In the genomic region with DNA sequence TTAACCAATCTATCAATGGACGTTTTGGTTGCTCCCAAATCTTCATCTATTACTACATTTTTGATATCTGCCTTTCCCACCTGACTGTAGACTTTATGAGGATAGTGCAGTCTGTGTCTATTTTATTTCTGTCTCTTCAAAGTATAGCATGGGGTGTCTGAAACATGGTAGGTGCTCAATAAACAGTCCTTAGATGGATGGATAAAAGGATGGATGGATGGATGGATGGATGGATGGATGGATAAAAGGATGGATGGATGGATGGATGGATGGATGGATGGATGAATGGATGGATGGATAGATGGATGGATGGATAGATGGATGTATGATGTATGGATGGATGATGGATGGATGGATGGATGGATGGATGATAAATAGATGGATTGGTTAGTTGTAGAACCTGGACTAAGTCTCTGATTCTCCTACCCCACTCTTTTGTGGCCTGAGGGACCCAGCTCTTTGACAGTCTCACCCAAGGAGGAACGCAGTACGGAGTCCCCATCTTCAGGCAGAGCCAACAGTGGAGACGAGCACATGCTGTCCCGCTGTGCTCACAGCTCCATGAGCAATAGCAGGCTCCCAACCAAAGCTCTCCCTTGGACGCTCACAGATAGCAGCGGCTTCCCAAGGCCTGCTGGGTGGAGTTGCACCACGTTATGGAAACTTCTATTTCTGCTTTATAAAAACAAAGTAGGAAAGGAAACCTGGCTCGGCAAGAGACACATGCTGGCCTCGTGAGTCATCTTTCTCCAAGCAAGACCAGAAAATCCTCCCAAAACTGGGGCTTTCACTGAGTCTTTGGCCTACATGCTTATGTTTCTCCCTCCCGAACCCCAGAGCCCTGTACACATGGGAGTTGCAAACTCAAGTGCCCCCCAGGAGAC, we compare ENCODE assay signal across 10 cellular contexts.
DNase-seq lines count a peak whose midpoint lies in the region; ATAC-seq, FAIRE-seq and TF ChIP-seq lines count a peak whose summit lies in the region.
"Had no signal": no experiment of that assay in that cellular context is flagged by ENCODE, and none has a peak within 500 bp of the region (broad histone marks: within the 10 kb centered on the region; RNA-seq: fewer than 3 reads in every experiment).

No MANE protein-coding gene starts in this region.

- H4K91ac ChIP-seq in H1 (replicated peaks; ENCODE audit: insufficient read length, low read length) = no peak overlapping the region

- H2BK5ac ChIP-seq in H1 (ENCODE audit: low read depth, low read length) = no peak overlapping the region

- no peak overlapping the region for H3K4ac ChIP-seq in H1 (replicated peaks; ENCODE audit: insufficient read length, low read depth, low read length)

- peaks cover 15% of the 10 kb centered on the region; the same call in 1 of the 2 replicates for H3K23me2 ChIP-seq in H1 (ENCODE audit: low read depth, low read length)

- H4K20me1 ChIP-seq in H1 (replicated peaks in 1 of 2; ENCODE audit: control insufficient read depth in 1 of 2, insufficient read depth in 2 of 2, low read length in 2 of 2) (peaks cover 0 to 3% of the 10 kb centered on the region in 2 experiments), Karpas-422 (ENCODE audit: insufficient read depth, low read depth, low read length) (no peaks in the 10 kb centered on the region), HepG2 (ENCODE audit: insufficient read depth, low read length) (no peaks in the 10 kb centered on the region)

- no peak for TF ChIP-seq RAD21 in H1 (IDR thresholded peaks at IDR 0.05 in 1 of 2, conservative IDR thresholded peaks at IDR 0.05 in 1 of 2; ENCODE audit: low read depth in 2 of 2, low read length in 2 of 2)
- no peak for TF ChIP-seq RAD21 in HepG2 (CRISPR knock-in tag; IDR thresholded peaks at IDR 0.05)

- H2AFZ ChIP-seq in H1 (ENCODE audit: low read length) = no peak overlapping the region
- H2AFZ ChIP-seq in Karpas-422 (ENCODE audit: low read length) = no peak overlapping the region
- no peak overlapping the region for H2AFZ ChIP-seq in HepG2 (ENCODE audit: low read length)

- H2BK120ac ChIP-seq in H1 (replicated peaks; ENCODE audit: low read depth, low read length) = no peak overlapping the region

- H3K79me1 ChIP-seq in H1 (ENCODE audit: low read depth, low read length) = no peaks in the 10 kb centered on the region

- TF ChIP-seq EP300 in H1 (IDR thresholded peaks at IDR 0.05; ENCODE audit: borderline replicate concordance in 1 of 2, low read depth in 2 of 2, low read length in 2 of 2) (no peak), HepG2 (IDR thresholded peaks at IDR 0.05; ENCODE audit: low read depth in 2 of 2, low read length in 2 of 2) (no peak), HepG2 (CRISPR knock-in tag; IDR thresholded peaks at IDR 0.05; ENCODE audit: borderline replicate concordance) (no peak)

- H3K36me3 ChIP-seq in H1 (ENCODE audit: control insufficient read depth in 2 of 4, insufficient read depth in 4 of 4, low read length in 3 of 4) (no peaks in the 10 kb centered on the region), mucosa of rectum (ENCODE audit: control insufficient read depth in 2 of 2, insufficient read depth in 2 of 2, low read length in 2 of 2) (no peaks in the 10 kb centered on the region), Karpas-422 (ENCODE audit: insufficient read depth, low read length) (no peaks in the 10 kb centered on the region), HepG2 (replicated peaks in 1 of 2; ENCODE audit: control insufficient read depth in 1 of 2, insufficient read depth in 2 of 2, low read length in 2 of 2) (no peaks in the 10 kb centered on the region)

- BruUV-seq in HepG2 (replicated peaks; lab: Mats Ljungman, UMichigan) = no TSS peak

- H3K56ac ChIP-seq in H1 (replicated peaks; ENCODE audit: insufficient read length, low read depth, low read length) = peak overlapping the region; percentile 42

- H3K9me3 ChIP-seq in H1 (ENCODE audit: insufficient read depth in 2 of 2, low read depth in 1 of 2, low read length in 1 of 2) (no peaks in the 10 kb centered on the region), mucosa of rectum (ENCODE audit: control insufficient read depth in 2 of 2, low read length in 2 of 2) (no peaks in the 10 kb centered on the region), Karpas-422 (ENCODE audit: low read length) (peaks cover 9% of the 10 kb centered on the region), HepG2 (ENCODE audit: low read length) (peaks cover 6% of the 10 kb centered on the region; the same call in 1 of the 2 replicates)

- no peak overlapping the region for H3K18ac ChIP-seq in H1 (ENCODE audit: extremely low read depth, low read length)

- in situ Hi-C loops in HepG2 (cut with HindIII; ENCODE audit: extremely low pct_ligation_motif_present, low pct_unique_long_range_greater_than_20kb) = no loop called here

- POLR2A ChIA-PET in H1 (lab: Charles Lee; ENCODE audit: partially characterized antibody) (no interaction called here), HepG2 (lab: Yijun Ruan, JAX) (no interaction called here)

- 89% methylated on average over 11 of the region's 11 CpGs; no CpG with 5 or more reads in 1 of the 2 experiments for WGBS in H1 (ENCODE audit: extremely low coverage in 1 of 2, insufficient coverage in 1 of 2, insufficient read length in 1 of 2, insufficient replicate concordance in 2 of 2, low coverage in 1 of 2, low lambda C conversion rate in 2 of 2, missing lambda C conversion rate in 1 of 2), 2 experiments
- WGBS in HepG2 (ENCODE audit: low lambda C conversion rate) = 4% methylated on average over 11 of the region's 11 CpGs

- H2AK5ac ChIP-seq in H1 (ENCODE audit: low read depth, low read length) = no peak overlapping the region

- H3K27me3 ChIP-seq in H1 (replicated peaks in 1 of 4; ENCODE audit: control insufficient read depth in 3 of 4, extremely low read depth in 1 of 4, insufficient read depth in 3 of 4, low read length in 3 of 4) = peaks cover 0 to 5% (median 1%) of the 10 kb centered on the region in 4 experiments; a peak in 2 of 7 replicates
- peaks cover 0 to 3% of the 10 kb centered on the region in 2 donors for H3K27me3 ChIP-seq in mucosa of rectum (ENCODE audit: control insufficient read depth in 2 of 2, insufficient read depth in 2 of 2, low read length in 2 of 2)
- H3K27me3 ChIP-seq in Karpas-422 (ENCODE audit: low read length) = no peaks in the 10 kb centered on the region
- H3K27me3 ChIP-seq in HepG2 (ENCODE audit: control insufficient read depth in 1 of 2, insufficient read depth in 2 of 2, low read length in 2 of 2) = peaks cover 0 to 8% of the 10 kb centered on the region in 2 experiments; a peak in 2 of 5 replicates

- H3K9ac ChIP-seq in H1 (replicated peaks in 1 of 4; ENCODE audit: extremely low read depth in 1 of 4, low read depth in 3 of 4, low read length in 3 of 4) (no peak overlapping the region), mucosa of rectum (ENCODE audit: low read depth in 1 of 2, low read length in 2 of 2) (no peak overlapping the region), Karpas-422 (ENCODE audit: low read length) (no peak overlapping the region), HepG2 (ENCODE audit: insufficient read depth, low read depth, low read length) (no peak overlapping the region)

- TF ChIP-seq CTCF in H1 (IDR thresholded peaks at IDR 0.05; ENCODE audit: control extremely low read depth in 1 of 3, insufficient read depth in 1 of 3, low read depth in 1 of 3, low read length in 3 of 3) (no peak), HepG2 (CRISPR knock-in tag; IDR thresholded peaks at IDR 0.05) (no peak)

- H3K27ac ChIP-seq in H1 (ENCODE audit: low read depth, low read length) = no peak overlapping the region
- H3K27ac ChIP-seq in mucosa of rectum (ENCODE audit: low read depth in 2 of 2, low read length in 2 of 2) = peak overlapping the region; percentile 10 to 65
- no peak overlapping the region for H3K27ac ChIP-seq in Karpas-422 (ENCODE audit: low read length)
- H3K27ac ChIP-seq in HepG2 (ENCODE audit: extremely low read length, insufficient read depth, low read length) = no peak overlapping the region
- H3K27ac ChIP-seq: HL-60 had no signal

- CTCF ChIA-PET in H1 (lab: Charles Lee; ENCODE audit: partially characterized antibody) (no interaction called here), HepG2 (lab: Yijun Ruan, JAX; ENCODE audit: low intra/inter-chr PET ratio, low total read pairs) (no interaction called here)

- H3K14ac ChIP-seq in H1 (ENCODE audit: insufficient read length) = no peak overlapping the region

- H3K9me2 ChIP-seq in Karpas-422 (replicated peaks; ENCODE audit: insufficient read depth, low read length) = no peaks in the 10 kb centered on the region

- no peak overlapping the region for H2BK20ac ChIP-seq in H1 (ENCODE audit: low read length)

- no peaks in the 10 kb centered on the region for H3K79me2 ChIP-seq in H1 (ENCODE audit: control insufficient read depth in 1 of 2, insufficient read depth in 2 of 2, low read length in 2 of 2)
- no peaks in the 10 kb centered on the region for H3K79me2 ChIP-seq in Karpas-422 (ENCODE audit: low read length)
- H3K79me2 ChIP-seq in HepG2 (ENCODE audit: insufficient read depth, low read length) = no peaks in the 10 kb centered on the region

- TF ChIP-seq POLR2A in H1 (IDR thresholded peaks at IDR 0.05; ENCODE audit: control extremely low read depth in 1 of 2, low read depth in 2 of 2, low read length in 2 of 2) (no peak), HepG2 (IDR thresholded peaks at IDR 0.05; ENCODE audit: insufficient read depth in 1 of 2, low read depth in 2 of 2, low read length in 2 of 2) (no peak)

- no peak overlapping the region for H3K23ac ChIP-seq in H1 (ENCODE audit: insufficient read length)

- FAIRE-seq in H1 (lab: Jason Lieb, UNC) = no peak
- no peak for FAIRE-seq in HepG2 (lab: Jason Lieb, UNC)

- H4K5ac ChIP-seq in H1 (ENCODE audit: insufficient read length, low read depth, low read length) = no peak overlapping the region

- H2BK12ac ChIP-seq in H1 (ENCODE audit: low read depth, low read length) = no peak overlapping the region

- H3K4me1 ChIP-seq in H1 (replicated peaks in 1 of 4; ENCODE audit: control insufficient read depth in 3 of 4, insufficient read depth in 4 of 4, low read length in 3 of 4) (peaks cover 3 to 9% (median 5%) of the 10 kb centered on the region in 4 experiments), mucosa of rectum (ENCODE audit: control insufficient read depth in 2 of 2, insufficient read depth in 2 of 2, low read length in 2 of 2) (no peaks in the 10 kb centered on the region), Karpas-422 (ENCODE audit: low read length) (no peaks in the 10 kb centered on the region), HepG2 (ENCODE audit: insufficient read depth, low read length) (no peaks in the 10 kb centered on the region)

- ATAC-seq in GM21529 (IDR thresholded peaks at IDR 0.05; ENCODE audit: unreplicated experiment) = no peak
- ATAC-seq in HepG2 = no peak
- ATAC-seq: T-helper 17 cell had no signal

- H3K4me2 ChIP-seq in H1 (ENCODE audit: insufficient read depth in 1 of 2, low read depth in 2 of 2, low read length in 2 of 2) (no peak overlapping the region), Karpas-422 (ENCODE audit: low read depth, low read length, poor library complexity, severe bottlenecking) (no peak overlapping the region), HepG2 (ENCODE audit: low read depth, low read length) (no peak overlapping the region)

- intact Hi-C loops in HepG2 (cut with micrococcal nuclease; ENCODE audit: unreplicated experiment) = no loop called here

- no peak overlapping the region for H2BK15ac ChIP-seq in H1 (ENCODE audit: low read length)

- DNase-seq in MV-4-11 (lab: John Stamatoyannopoulos, UW) = peak; percentile 34
- DNase-seq in H1 (ENCODE audit: low read depth in 1 of 2, low spot score in 2 of 2) = no peak
- peak; percentile 68 for DNase-seq in ureter (ENCODE audit: low spot score)
- DNase-seq in Karpas-422 = no peak
- no peak for DNase-seq in HepG2 (ENCODE audit: low spot score)
- DNase-seq in activated CD4-positive, alpha-beta T cell treated with anti-CD3 and anti-CD28 coated beads for 4 hours = no peak
- DNase-seq: T-helper 17 cell had no signal

- H3K4me3 ChIP-seq in H1 (ENCODE audit: extremely low read depth in 1 of 4, insufficient read depth in 2 of 4, low read depth in 3 of 4, low read length in 4 of 4) = no peak overlapping the region
- H3K4me3 ChIP-seq in mucosa of rectum (ENCODE audit: low read length in 2 of 2) = no peak overlapping the region
- H3K4me3 ChIP-seq in Karpas-422 (ENCODE audit: low read length) = no peak overlapping the region
- H3K4me3 ChIP-seq in HepG2 (replicated peaks in 1 of 3; ENCODE audit: insufficient read depth in 1 of 3, low read depth in 2 of 3, low read length in 3 of 3) = no peak overlapping the region

- H4K8ac ChIP-seq in H1 (ENCODE audit: extremely low read depth, insufficient read depth, low read length) = no peak overlapping the region

Comparison
In these comparisons a context has a peak if more than half of its experiments do, and no peak if none do; other contexts are left out.
1. DNase-seq: peak in MV-4-11 (single experiment) and ureter (single experiment); none in H1 (0 of 2), Karpas-422 (single experiment), HepG2 (single experiment) and activated CD4-positive, alpha-beta T cell treated with anti-CD3 and anti-CD28 coated beads for 4 hours (0 of 2).
2. H3K27ac ChIP-seq: peak in mucosa of rectum (2 of 2); none in H1 (single experiment), Karpas-422 (single experiment) and HepG2 (single experiment).